In the genomic region with DNA sequence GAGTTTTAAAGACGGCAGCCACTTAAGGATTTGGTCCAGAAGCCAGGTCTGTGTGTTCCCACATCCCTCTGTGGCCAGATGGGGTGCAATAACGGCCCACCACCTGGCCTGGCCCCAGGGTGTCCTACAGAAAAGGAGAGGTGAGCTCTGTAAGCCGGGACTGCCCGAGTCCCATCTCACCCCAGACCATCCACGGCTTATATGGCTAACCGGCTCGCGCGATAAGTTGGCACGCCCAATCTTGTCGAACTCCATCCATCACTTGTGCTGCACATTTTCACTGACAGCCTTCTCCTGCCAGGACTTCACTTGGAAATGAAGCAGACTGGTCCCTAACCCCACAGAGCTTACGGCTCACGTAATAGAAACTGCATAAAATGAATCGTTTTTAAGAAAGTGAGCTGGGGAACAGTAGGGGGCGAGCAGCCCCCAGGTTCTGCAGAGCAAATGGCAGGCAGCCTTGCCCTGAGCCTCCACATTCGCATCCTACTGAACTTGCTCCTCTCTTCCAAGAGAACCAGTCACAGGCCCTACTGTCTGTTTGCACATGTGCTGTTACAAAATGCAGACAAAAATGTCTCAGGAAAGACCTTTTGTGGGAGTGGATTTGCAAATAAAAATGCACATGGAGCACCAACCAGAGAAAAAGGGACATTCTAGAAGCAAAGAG, we compare ENCODE assay signal across 10 cellular contexts.
A peak's percentile ranks its signal among the peaks of the same experiment; 100 is the strongest.
DNase-seq lines count a peak whose midpoint lies in the region; ATAC-seq and TF ChIP-seq lines count a peak whose summit lies in the region.
"Had no signal": no experiment of that assay in that cellular context is flagged by ENCODE, and none has a peak within 500 bp of the region (broad histone marks: within the 10 kb centered on the region; RNA-seq: fewer than 3 reads in every experiment).

No MANE protein-coding gene starts in this region.

- ATAC-seq in stimulated activated memory B cell treated with anti-CD40 and anti-IgM and Interleukin-4, amounts not matched to agents 10 μg/mL and 1 μg/mL and 100 μg/mL, for 72 hours = no peak
- no peak for ATAC-seq in GM19467 (IDR thresholded peaks at IDR 0.05; ENCODE audit: unreplicated experiment)
- no peak for ATAC-seq in GM21529 (IDR thresholded peaks at IDR 0.05; ENCODE audit: unreplicated experiment)

- no peak overlapping the region for H3K4me3 Mint-ChIP-seq in stimulated activated memory B cell treated with anti-CD40 and anti-IgM and Interleukin-4, amounts not matched to agents 10 μg/mL and 1 μg/mL and 100 μg/mL, for 72 hours
- H3K4me3 Mint-ChIP-seq: activated naive CD4-positive, alpha-beta T cell treated with anti-CD3 and anti-CD28 coated beads for 36 hours had no signal

- no peaks in the 10 kb centered on the region for H3K9me3 ChIP-seq in SJCRH30 (replicated peaks)
- H3K9me3 ChIP-seq: tibial nerve had no signal

- TF ChIP-seq CTCF in fibroblast of pulmonary artery (IDR thresholded peaks at IDR 0.05; ENCODE audit: low read length, missing control alignments) = peak; percentile 25

- H3K27me3 Mint-ChIP-seq in stimulated activated memory B cell treated with anti-CD40 and anti-IgM and Interleukin-4, amounts not matched to agents 10 μg/mL and 1 μg/mL and 100 μg/mL, for 72 hours = no peaks in the 10 kb centered on the region

- H3K4me1 ChIP-seq in SJCRH30 = peaks cover 44% of the 10 kb centered on the region

- peak overlapping the region; percentile 83 for H3K27ac ChIP-seq in SJCRH30

- DNase-seq in NCI-H146 (lab: John Stamatoyannopoulos, UW) = peak; percentile 21
- no peak for DNase-seq in NCI-H146 treated with DMSO at 0.1 percent for 48 hours (lab: John Stamatoyannopoulos, UW; ENCODE audit: unreplicated experiment)
- DNase-seq in SJCRH30 = peak; percentile 55 to 65
- peak; percentile 45 for DNase-seq in fibroblast of pulmonary artery (ENCODE audit: low read depth)
- no peak for DNase-seq in CD1c-positive myeloid dendritic cell (ENCODE audit: extremely low spot score)
- DNase-seq: activated naive CD4-positive, alpha-beta T cell treated with anti-CD3 and anti-CD28 coated beads for 36 hours had no signal

- peak overlapping the region; percentile 67 for H3K27ac Mint-ChIP-seq in stimulated activated memory B cell treated with anti-CD40 and anti-IgM and Interleukin-4, amounts not matched to agents 10 μg/mL and 1 μg/mL and 100 μg/mL, for 72 hours
- H3K27ac Mint-ChIP-seq: activated naive CD4-positive, alpha-beta T cell treated with anti-CD3 and anti-CD28 coated beads for 36 hours had no signal

- no peaks in the 10 kb centered on the region for H3K36me3 ChIP-seq in SJCRH30
- H3K36me3 ChIP-seq: tibial nerve had no signal

- no peak overlapping the region for H3K4me3 ChIP-seq in SJCRH30
- H3K4me3 ChIP-seq in fibroblast of pulmonary artery (replicated peaks; ENCODE audit: low read depth, low read length) = no peak overlapping the region
- H3K4me3 ChIP-seq: tibial nerve had no signal

- no peaks in the 10 kb centered on the region for H3K36me3 Mint-ChIP-seq in stimulated activated memory B cell treated with anti-CD40 and anti-IgM and Interleukin-4, amounts not matched to agents 10 μg/mL and 1 μg/mL and 100 μg/mL, for 72 hours

- H3K4me1 Mint-ChIP-seq in stimulated activated memory B cell treated with anti-CD40 and anti-IgM and Interleukin-4, amounts not matched to agents 10 μg/mL and 1 μg/mL and 100 μg/mL, for 72 hours = peaks cover 65% of the 10 kb centered on the region

- no peaks in the 10 kb centered on the region for H3K9me3 Mint-ChIP-seq in stimulated activated memory B cell treated with anti-CD40 and anti-IgM and Interleukin-4, amounts not matched to agents 10 μg/mL and 1 μg/mL and 100 μg/mL, for 72 hours
- H3K9me3 Mint-ChIP-seq: activated naive CD4-positive, alpha-beta T cell treated with anti-CD3 and anti-CD28 coated beads for 36 hours had no signal

- no peaks in the 10 kb centered on the region for H3K27me3 ChIP-seq in SJCRH30
- H3K27me3 ChIP-seq: tibial nerve had no signal

Comparison
In these comparisons a context has a peak if more than half of its experiments do, and no peak if none do; other contexts are left out.
1. DNase-seq: peak in NCI-H146 (single experiment), SJCRH30 (2 of 2) and fibroblast of pulmonary artery (single experiment); none in NCI-H146 treated with DMSO at 0.1 percent for 48 hours (single experiment) and CD1c-positive myeloid dendritic cell (single experiment).